Comparison of ENCODE assay signal across 2 cellular contexts in the genomic region with DNA sequence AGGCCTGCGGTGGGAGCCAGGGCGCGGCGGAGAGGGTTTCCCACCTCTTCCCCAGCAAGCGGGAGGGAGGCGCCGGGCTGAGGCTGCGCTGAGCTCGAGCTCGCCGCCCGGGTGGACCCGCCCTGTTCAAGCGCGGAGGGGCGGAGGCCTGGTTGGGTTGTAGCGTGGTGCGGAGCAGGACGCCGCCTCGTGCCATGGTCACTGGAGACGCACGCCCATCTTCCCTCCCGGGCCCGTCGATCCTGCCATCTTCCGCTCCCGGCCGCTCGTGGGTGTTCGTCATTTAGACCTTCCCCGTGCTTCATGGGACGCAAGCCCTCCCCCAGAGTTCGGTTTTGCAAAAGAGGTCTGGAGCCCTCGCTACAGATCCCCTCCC.
TF ChIP-seq lines count a peak whose summit lies in the region.

No MANE protein-coding gene starts in this region.

TF ChIP-seq in HEK293T, 16 proteins besides CTCF, POLR2A, EP300 and RAD21:
- peak; percentile 68 for TF ChIP-seq L3MBTL2 (conservative IDR thresholded peaks at IDR 0.05)
- TF ChIP-seq ARNT (IDR thresholded peaks at IDR 0.05) = no peak
TF ChIP-seq in HEK293T: peak in this region for 1.

TF ChIP-seq in H1, 55 proteins besides CTCF, POLR2A, EP300 and RAD21:
- peak; percentile 18 for TF ChIP-seq KDM4A (IDR thresholded peaks at IDR 0.05; ENCODE audit: low read depth, low read length, severe bottlenecking)
- no peak for TF ChIP-seq ASH2L (IDR thresholded peaks at IDR 0.05; ENCODE audit: low read length)
- TF ChIP-seq, protein P1, sequence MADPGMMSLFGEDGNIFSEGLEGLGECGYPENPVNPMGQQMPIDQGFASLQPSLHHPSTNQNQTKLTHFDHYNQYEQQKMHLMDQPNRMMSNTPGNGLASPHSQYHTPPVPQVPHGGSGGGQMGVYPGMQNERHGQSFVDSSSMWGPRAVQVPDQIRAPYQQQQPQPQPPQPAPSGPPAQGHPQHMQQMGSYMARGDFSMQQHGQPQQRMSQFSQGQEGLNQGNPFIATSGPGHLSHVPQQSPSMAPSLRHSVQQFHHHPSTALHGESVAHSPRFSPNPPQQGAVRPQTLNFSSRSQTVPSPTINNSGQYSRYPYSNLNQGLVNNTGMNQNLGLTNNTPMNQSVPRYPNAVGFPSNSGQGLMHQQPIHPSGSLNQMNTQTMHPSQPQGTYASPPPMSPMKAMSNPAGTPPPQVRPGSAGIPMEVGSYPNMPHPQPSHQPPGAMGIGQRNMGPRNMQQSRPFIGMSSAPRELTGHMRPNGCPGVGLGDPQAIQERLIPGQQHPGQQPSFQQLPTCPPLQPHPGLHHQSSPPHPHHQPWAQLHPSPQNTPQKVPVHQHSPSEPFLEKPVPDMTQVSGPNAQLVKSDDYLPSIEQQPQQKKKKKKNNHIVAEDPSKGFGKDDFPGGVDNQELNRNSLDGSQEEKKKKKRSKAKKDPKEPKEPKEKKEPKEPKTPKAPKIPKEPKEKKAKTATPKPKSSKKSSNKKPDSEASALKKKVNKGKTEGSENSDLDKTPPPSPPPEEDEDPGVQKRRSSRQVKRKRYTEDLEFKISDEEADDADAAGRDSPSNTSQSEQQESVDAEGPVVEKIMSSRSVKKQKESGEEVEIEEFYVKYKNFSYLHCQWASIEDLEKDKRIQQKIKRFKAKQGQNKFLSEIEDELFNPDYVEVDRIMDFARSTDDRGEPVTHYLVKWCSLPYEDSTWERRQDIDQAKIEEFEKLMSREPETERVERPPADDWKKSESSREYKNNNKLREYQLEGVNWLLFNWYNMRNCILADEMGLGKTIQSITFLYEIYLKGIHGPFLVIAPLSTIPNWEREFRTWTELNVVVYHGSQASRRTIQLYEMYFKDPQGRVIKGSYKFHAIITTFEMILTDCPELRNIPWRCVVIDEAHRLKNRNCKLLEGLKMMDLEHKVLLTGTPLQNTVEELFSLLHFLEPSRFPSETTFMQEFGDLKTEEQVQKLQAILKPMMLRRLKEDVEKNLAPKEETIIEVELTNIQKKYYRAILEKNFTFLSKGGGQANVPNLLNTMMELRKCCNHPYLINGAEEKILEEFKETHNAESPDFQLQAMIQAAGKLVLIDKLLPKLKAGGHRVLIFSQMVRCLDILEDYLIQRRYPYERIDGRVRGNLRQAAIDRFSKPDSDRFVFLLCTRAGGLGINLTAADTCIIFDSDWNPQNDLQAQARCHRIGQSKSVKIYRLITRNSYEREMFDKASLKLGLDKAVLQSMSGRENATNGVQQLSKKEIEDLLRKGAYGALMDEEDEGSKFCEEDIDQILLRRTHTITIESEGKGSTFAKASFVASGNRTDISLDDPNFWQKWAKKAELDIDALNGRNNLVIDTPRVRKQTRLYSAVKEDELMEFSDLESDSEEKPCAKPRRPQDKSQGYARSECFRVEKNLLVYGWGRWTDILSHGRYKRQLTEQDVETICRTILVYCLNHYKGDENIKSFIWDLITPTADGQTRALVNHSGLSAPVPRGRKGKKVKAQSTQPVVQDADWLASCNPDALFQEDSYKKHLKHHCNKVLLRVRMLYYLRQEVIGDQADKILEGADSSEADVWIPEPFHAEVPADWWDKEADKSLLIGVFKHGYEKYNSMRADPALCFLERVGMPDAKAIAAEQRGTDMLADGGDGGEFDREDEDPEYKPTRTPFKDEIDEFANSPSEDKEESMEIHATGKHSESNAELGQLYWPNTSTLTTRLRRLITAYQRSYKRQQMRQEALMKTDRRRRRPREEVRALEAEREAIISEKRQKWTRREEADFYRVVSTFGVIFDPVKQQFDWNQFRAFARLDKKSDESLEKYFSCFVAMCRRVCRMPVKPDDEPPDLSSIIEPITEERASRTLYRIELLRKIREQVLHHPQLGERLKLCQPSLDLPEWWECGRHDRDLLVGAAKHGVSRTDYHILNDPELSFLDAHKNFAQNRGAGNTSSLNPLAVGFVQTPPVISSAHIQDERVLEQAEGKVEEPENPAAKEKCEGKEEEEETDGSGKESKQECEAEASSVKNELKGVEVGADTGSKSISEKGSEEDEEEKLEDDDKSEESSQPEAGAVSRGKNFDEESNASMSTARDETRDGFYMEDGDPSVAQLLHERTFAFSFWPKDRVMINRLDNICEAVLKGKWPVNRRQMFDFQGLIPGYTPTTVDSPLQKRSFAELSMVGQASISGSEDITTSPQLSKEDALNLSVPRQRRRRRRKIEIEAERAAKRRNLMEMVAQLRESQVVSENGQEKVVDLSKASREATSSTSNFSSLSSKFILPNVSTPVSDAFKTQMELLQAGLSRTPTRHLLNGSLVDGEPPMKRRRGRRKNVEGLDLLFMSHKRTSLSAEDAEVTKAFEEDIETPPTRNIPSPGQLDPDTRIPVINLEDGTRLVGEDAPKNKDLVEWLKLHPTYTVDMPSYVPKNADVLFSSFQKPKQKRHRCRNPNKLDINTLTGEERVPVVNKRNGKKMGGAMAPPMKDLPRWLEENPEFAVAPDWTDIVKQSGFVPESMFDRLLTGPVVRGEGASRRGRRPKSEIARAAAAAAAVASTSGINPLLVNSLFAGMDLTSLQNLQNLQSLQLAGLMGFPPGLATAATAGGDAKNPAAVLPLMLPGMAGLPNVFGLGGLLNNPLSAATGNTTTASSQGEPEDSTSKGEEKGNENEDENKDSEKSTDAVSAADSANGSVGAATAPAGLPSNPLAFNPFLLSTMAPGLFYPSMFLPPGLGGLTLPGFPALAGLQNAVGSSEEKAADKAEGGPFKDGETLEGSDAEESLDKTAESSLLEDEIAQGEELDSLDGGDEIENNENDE (IDR thresholded peaks at IDR 0.05; ENCODE audit: insufficient replicate concordance, low read length) = no peak
- TF ChIP-seq, protein P2, sequence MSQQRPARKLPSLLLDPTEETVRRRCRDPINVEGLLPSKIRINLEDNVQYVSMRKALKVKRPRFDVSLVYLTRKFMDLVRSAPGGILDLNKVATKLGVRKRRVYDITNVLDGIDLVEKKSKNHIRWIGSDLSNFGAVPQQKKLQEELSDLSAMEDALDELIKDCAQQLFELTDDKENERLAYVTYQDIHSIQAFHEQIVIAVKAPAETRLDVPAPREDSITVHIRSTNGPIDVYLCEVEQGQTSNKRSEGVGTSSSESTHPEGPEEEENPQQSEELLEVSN (IDR thresholded peaks at IDR 0.05) = peak; percentile 73
- TF ChIP-seq, protein P3, sequence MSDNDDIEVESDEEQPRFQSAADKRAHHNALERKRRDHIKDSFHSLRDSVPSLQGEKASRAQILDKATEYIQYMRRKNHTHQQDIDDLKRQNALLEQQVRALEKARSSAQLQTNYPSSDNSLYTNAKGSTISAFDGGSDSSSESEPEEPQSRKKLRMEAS (IDR thresholded peaks at IDR 0.05) = peak; percentile 78
- TF ChIP-seq TAF7 (optimal IDR thresholded peaks at IDR 0.05; ENCODE audit: borderline replicate concordance, low read depth, low read length) = no peak
- no peak for TF ChIP-seq SAP30 (IDR thresholded peaks at IDR 0.05; ENCODE audit: insufficient read depth, insufficient replicate concordance, low read length)
- no peak for TF ChIP-seq CHD2 (IDR thresholded peaks at IDR 0.05; ENCODE audit: low read length)
- TF ChIP-seq EZH2 (IDR thresholded peaks at IDR 0.05; ENCODE audit: low read depth, low read length, severe bottlenecking) = peak; percentile 73
- no peak for TF ChIP-seq HDAC6 (IDR thresholded peaks at IDR 0.05; ENCODE audit: low read depth, low read length)
- no peak for TF ChIP-seq CBX5 (IDR thresholded peaks at IDR 0.05; ENCODE audit: low read depth, low read length)
